In the genomic region with DNA sequence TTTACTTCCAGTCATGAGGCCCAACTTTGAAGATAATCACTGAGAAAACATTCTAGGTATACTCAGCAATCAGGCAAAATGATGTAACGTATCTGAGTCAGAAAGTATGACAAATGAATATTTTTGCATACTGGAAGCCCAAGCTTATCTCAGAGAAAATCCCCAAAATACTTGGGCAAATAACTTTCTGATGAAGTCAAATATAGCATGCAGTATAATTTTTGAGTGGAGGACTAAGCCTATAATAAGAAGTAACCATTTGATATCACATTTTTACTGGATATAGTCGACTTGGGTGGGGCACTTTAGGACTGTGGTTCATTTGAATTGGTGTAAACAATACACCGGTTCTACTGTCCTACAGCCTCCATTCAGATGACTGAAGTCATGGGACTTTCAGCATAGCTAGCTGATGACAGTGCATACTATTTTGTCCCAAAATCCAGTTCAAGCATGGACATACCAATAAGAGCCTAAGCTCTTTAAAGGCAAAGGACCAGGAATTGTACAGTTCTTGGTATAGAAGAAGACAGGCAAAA, we compare ENCODE assay signal across 11 cellular contexts. TPM values are rescaled to one million over a fixed set of nuclear protein-coding genes. Genes with fewer than 3 reads are reported as not detected.
DNase-seq lines count a peak whose midpoint lies in the region; ATAC-seq and TF ChIP-seq lines count a peak whose summit lies in the region.
"Had no signal": no experiment of that assay in that cellular context is flagged by ENCODE, and none has a peak within 500 bp of the region (broad histone marks: within the 10 kb centered on the region; RNA-seq: fewer than 3 reads in every experiment).

No MANE protein-coding gene starts in this region.

- H3K4me1 Mint-ChIP-seq in natural killer cell = peaks cover 24 to 30% of the 10 kb centered on the region in 2 donors

- H3K36me3 ChIP-seq in gastrocnemius medialis = peaks cover under 1 to 6% of the 10 kb centered on the region in 2 donors

- H3K9me3 ChIP-seq in gastrocnemius medialis = no peaks in the 10 kb centered on the region

- in situ Hi-C loops in gastrocnemius medialis (cut with MboI; ENCODE audit: low sequenced_read_pairs in 4 of 4) = loop anchor here in 3 of 4 donors (10.0 to 25.0 kb wide), 2 partner anchors 118 to 120 kb away; no protein-coding TSS in a partner anchor

- TF ChIP-seq POLR2A in gastrocnemius medialis (IDR thresholded peaks at IDR 0.05) = no peak

- no peak for TF ChIP-seq CTCF in gastrocnemius medialis (IDR thresholded peaks at IDR 0.05 in 4 of 5, conservative IDR thresholded peaks at IDR 0.05 in 1 of 5)
- TF ChIP-seq CTCF in natural killer cell (IDR thresholded peaks at IDR 0.05) = no peak

- no peak for ATAC-seq in gastrocnemius medialis
- no peak for ATAC-seq in natural killer cell
- no peak for ATAC-seq in left cardiac atrium
- ATAC-seq: naive thymus-derived CD8-positive, alpha-beta T cell had no signal

- H3K27me3 ChIP-seq in gastrocnemius medialis = no peaks in the 10 kb centered on the region

- no peaks in the 10 kb centered on the region for H3K36me3 Mint-ChIP-seq in natural killer cell

- no peak overlapping the region for H3K4me3 Mint-ChIP-seq in natural killer cell

- H3K9me3 Mint-ChIP-seq in natural killer cell = no peaks in the 10 kb centered on the region
- H3K9me3 Mint-ChIP-seq: naive thymus-derived CD8-positive, alpha-beta T cell had no signal

- peak; percentile 84 for DNase-seq in GM04503 (ENCODE audit: low read depth)
- DNase-seq in OCI-M1 (lab: John Stamatoyannopoulos, UW) = peak; percentile 58
- peak; percentile 93 for DNase-seq in dedifferentiated amniotic fluid mesenchymal stem cell (ENCODE audit: extremely low spot score)
- no peak for DNase-seq in gastrocnemius medialis
- DNase-seq in germinal center (ENCODE audit: low spot score) = no peak
- DNase-seq in natural killer cell = no peak
- DNase-seq in left cardiac atrium = no peak
- no peak for DNase-seq in COLO829 (ENCODE audit: low spot score)
- DNase-seq: naive thymus-derived CD8-positive, alpha-beta T cell; NCI-H446; stimulated activated CD4-positive, alpha-beta T cell treated with anti-CD3 and anti-CD28 coated beads, Interleukin-4, amount 100 ng/mL, for 4 hours had no signal

- H3K4me1 ChIP-seq in gastrocnemius medialis = peaks cover 19 to 26% of the 10 kb centered on the region in 2 donors

- H3K4me3 ChIP-seq in gastrocnemius medialis = no peak overlapping the region

- H3K27ac Mint-ChIP-seq in natural killer cell = no peak overlapping the region

- intact Hi-C loops in gastrocnemius medialis (cut with DNase I; ENCODE audit: low total_unique reads) (loop anchor here (10.0 kb wide), 1 partner anchor 368 kb away; no protein-coding TSS in a partner anchor), natural killer cell (cut with micrococcal nuclease) (loop anchor here (10.0 kb wide), 1 partner anchor 348 kb away; no protein-coding TSS in a partner anchor), left cardiac atrium (cut with DNase I) (loop anchor here in 1 of 2 donors (10.0 kb wide), 1 partner anchor 118 kb away; no protein-coding TSS in a partner anchor)

- no peaks in the 10 kb centered on the region for H3K27me3 Mint-ChIP-seq in natural killer cell (ENCODE audit: low read depth in 2 of 2)
- H3K27me3 Mint-ChIP-seq: naive thymus-derived CD8-positive, alpha-beta T cell had no signal

- H3K27ac ChIP-seq in gastrocnemius medialis = peak overlapping the region in 3 of 4 donors; percentile 32 to 97 (median 83)

RNA-seq across cellular contexts. Expression of gene GADD45A, which starts 2.3 kb away (rescaled TPM):
- total RNA-seq in gastrocnemius medialis (100 to 1,000 TPM in 3 of 4 donors, 10 to 100 TPM in 1; 80.4 to 188 (median 142) TPM), natural killer cell (10 to 100 TPM; 21.8 to 30.3 (median 26.6) TPM), left cardiac atrium (10 to 100 TPM; 14.0 to 15.8 TPM)

Comparison
In these comparisons a context has a peak if more than half of its experiments do, and no peak if none do; other contexts are left out.
1. DNase-seq: peak in GM04503 (single experiment), OCI-M1 (single experiment) and dedifferentiated amniotic fluid mesenchymal stem cell (single experiment); none in gastrocnemius medialis (0 of 2), germinal center (single experiment), natural killer cell (single experiment), left cardiac atrium (single experiment) and COLO829 (single experiment).